In genomic region chr7:155602156-155602555, GRCh38 we compare ENCODE assay signal across 36 cellular contexts. TPM values are rescaled to one million over a fixed set of nuclear protein-coding genes. Genes with fewer than 3 reads are reported as not detected.
"Had no signal": no experiment of that assay in that cellular context is flagged by ENCODE, and none has a peak within 500 bp of the region (broad histone marks: within the 10 kb centered on the region; RNA-seq: fewer than 3 reads in every experiment).

No MANE protein-coding gene starts in this region.

- H2AFZ ChIP-seq: neural progenitor cell had no signal

- H3K27ac Mint-ChIP-seq: naive B cell; natural killer cell treated with Interleukin-12 subunit alpha and Interleukin-12 subunit beta and Interleukin-15 and Interleukin-18, amount 100 ng/mL, for 72 hours; neural progenitor cell; stimulated activated memory B cell treated with anti-CD40 and anti-IgM and Interleukin-4, amounts not matched to agents 10 μg/mL and 1 μg/mL and 100 μg/mL, for 72 hours; type B pancreatic cell had no signal

- H3K9me3 ChIP-seq: neutrophil, pancreas, prostate gland, right lobe of liver, spleen, suprapubic skin, testis, tibial artery, transverse colon, upper lobe of right lung, uterus had no signal

- H3K27me3 ChIP-seq: neutrophil, pancreas, right lobe of liver, testis, upper lobe of right lung had no signal

- H3K9me3 Mint-ChIP-seq: naive B cell; naive thymus-derived CD8-positive, alpha-beta T cell; natural killer cell treated with Interleukin-12 subunit alpha and Interleukin-12 subunit beta and Interleukin-15 and Interleukin-18, amount 100 ng/mL, for 72 hours; stimulated activated memory B cell treated with anti-CD40 and anti-IgM and Interleukin-4, amounts not matched to agents 10 μg/mL and 1 μg/mL and 100 μg/mL, for 72 hours; stimulated activated naive CD8-positive, alpha-beta T cell treated with anti-CD3 and anti-CD28 coated beads, Interleukin-15, amount 100 ng/mL, for 72 hours; type B pancreatic cell had no signal

- FAIRE-seq: pancreas had no signal

- DNase-seq: naive B cell; naive thymus-derived CD8-positive, alpha-beta T cell; nucleus accumbens; pancreas; retina; right cardiac atrium; right lobe of liver; stimulated activated CD4-positive, alpha-beta T cell treated with anti-CD3 and anti-CD28 coated beads, Interleukin-12 subunit alpha, Interleukin-12 subunit beta, amount 100 ng/mL, for 4 hours; stimulated activated CD4-positive, alpha-beta T cell treated with anti-CD3 and anti-CD28 coated beads, Interleukin-1b, Interleukin-23, amount 100 ng/mL, for 48 hours; stimulated activated CD4-positive, alpha-beta T cell treated with anti-CD3 and anti-CD28 coated beads, Interleukin-4, amount 100 ng/mL, for 1 hour; stimulated activated CD4-positive, alpha-beta T cell treated with anti-CD3 and anti-CD28 coated beads, Interleukin-4, amount 100 ng/mL, for 4 hours; stimulated activated CD8-positive, alpha-beta memory T cell treated with anti-CD3 and anti-CD28 coated beads, Interleukin-4, amount 100 ng/mL, for 48 hours; stimulated activated naive CD4-positive, alpha-beta T cell; stimulated activated naive CD8-positive, alpha-beta T cell treated with anti-CD3 and anti-CD28 coated beads, Interleukin-15, amount 100 ng/mL, for 72 hours; stimulated activated naive CD8-positive, alpha-beta T cell treated with anti-CD3 and anti-CD28 coated beads, Interleukin-15, Interleukin-2, amounts not matched to agents 100 U/mL and 50 U/mL, for 24 hours; substantia nigra; testis; tibial artery; transverse colon; upper lobe of right lung; uterus had no signal

- H3K4me2 ChIP-seq: neural progenitor cell, smooth muscle cell had no signal

- H3K36me3 ChIP-seq: neural progenitor cell, neutrophil, pancreas, prostate gland, right lobe of liver, spleen, suprapubic skin, tibial artery, transverse colon, upper lobe of right lung, uterus had no signal

- H3K9ac ChIP-seq: neural progenitor cell had no signal

- H3K4me3 ChIP-seq: neural progenitor cell, pancreas, prostate gland, right lobe of liver, skin epidermis, smooth muscle cell, spleen, suprapubic skin, testis, tibial artery, transverse colon, upper lobe of right lung, uterus had no signal

- H3K4me3 Mint-ChIP-seq: naive B cell; naive thymus-derived CD8-positive, alpha-beta T cell; natural killer cell treated with Interleukin-12 subunit alpha and Interleukin-12 subunit beta and Interleukin-15 and Interleukin-18, amount 100 ng/mL, for 72 hours; neural progenitor cell; stimulated activated memory B cell treated with anti-CD40 and anti-IgM and Interleukin-4, amounts not matched to agents 10 μg/mL and 1 μg/mL and 100 μg/mL, for 72 hours; stimulated activated naive CD8-positive, alpha-beta T cell treated with anti-CD3 and anti-CD28 coated beads, Interleukin-15, amount 100 ng/mL, for 72 hours; type B pancreatic cell had no signal

- H3K36me3 Mint-ChIP-seq: naive B cell; naive thymus-derived CD8-positive, alpha-beta T cell; natural killer cell treated with Interleukin-12 subunit alpha and Interleukin-12 subunit beta and Interleukin-15 and Interleukin-18, amount 100 ng/mL, for 72 hours; stimulated activated memory B cell treated with anti-CD40 and anti-IgM and Interleukin-4, amounts not matched to agents 10 μg/mL and 1 μg/mL and 100 μg/mL, for 72 hours; type B pancreatic cell had no signal

- H3K27ac ChIP-seq: neural progenitor cell, pancreas, prostate gland, right lobe of liver, skin epidermis, spleen, suprapubic skin, testis, tibial artery, transverse colon, upper lobe of right lung, uterus had no signal

- H3K4me1 ChIP-seq: neural progenitor cell, prostate gland, suprapubic skin, testis, tibial artery, uterus had no signal

- ATAC-seq: naive thymus-derived CD8-positive, alpha-beta T cell; natural killer cell treated with Interleukin-12 subunit alpha and Interleukin-12 subunit beta and Interleukin-15 and Interleukin-18, amount 100 ng/mL, for 72 hours; pancreas; right cardiac atrium; right lobe of liver; stimulated activated memory B cell treated with anti-CD40 and anti-IgM and Interleukin-4, amounts not matched to agents 10 μg/mL and 1 μg/mL and 100 μg/mL, for 72 hours; stimulated activated naive CD8-positive, alpha-beta T cell treated with anti-CD3 and anti-CD28 coated beads, Interleukin-15, amount 100 ng/mL, for 72 hours; stimulated activated naive CD8-positive, alpha-beta T cell treated with anti-CD3 and anti-CD28 coated beads, Interleukin-15, Interleukin-2, amounts not matched to agents 100 U/mL and 50 U/mL, for 24 hours; upper lobe of right lung had no signal

RNA-seq across cellular contexts. Expression of gene CNPY1, which starts 55.8 kb away (rescaled TPM):
- total RNA-seq: naive thymus-derived CD8-positive, alpha-beta T cell; natural killer cell treated with Interleukin-12 subunit alpha and Interleukin-12 subunit beta and Interleukin-15 and Interleukin-18, amount 100 ng/mL, for 72 hours; omental fat pad; osteocyte; pancreas; posterior vena cava; prostate gland; pulmonary artery endothelial cell; right cardiac atrium; spleen; suprapubic skin; transverse colon; upper lobe of right lung; uterus had no signal
- polyA plus RNA-seq: naive thymus-derived CD8-positive, alpha-beta T cell; pancreas; right cardiac atrium; smooth muscle cell; spleen; urinary bladder had no signal
